ENCODE assay signal across 8 cellular contexts in genomic region chr1:2296211-2296610, GRCh38.
DNase-seq lines count a peak whose midpoint lies in the region; ATAC-seq, FAIRE-seq and TF ChIP-seq lines count a peak whose summit lies in the region.
"Not testable (repeated sequence)": the region's sequence is repeated elsewhere in the genome, so short reads cannot be mapped to it uniquely, and the experiment has no call there.

No MANE protein-coding gene starts in this region.

- ATAC-seq in activated CD4-positive, alpha-beta T cell treated with anti-CD3 and anti-CD28 coated beads for 36 hours; K562; stimulated activated effector memory CD8-positive, alpha-beta T cell treated with anti-CD3 and anti-CD28 coated beads, Interleukin-12 subunit alpha, Interleukin-12 subunit beta, amount 100 ng/mL, for 72 hours: not testable (repeated sequence)

- in situ Hi-C loops in K562 (cut with MboI) = loop anchor here (5.0 kb wide), 1 partner anchor 49 kb away; no protein-coding TSS in a partner anchor

- H3K9me3 ChIP-seq in BLaER1 treated with 17β-estradiol and CSF1 and Interleukin-3, amounts not matched to agents 10 nM and 100 nM (replicated peaks in 1 of 11); HEK293 (ENCODE audit: control insufficient read depth, insufficient read depth, low read depth, low read length); K562 (replicated peaks; ENCODE audit: control insufficient read depth, insufficient read depth, low read depth, low read length): not testable (repeated sequence)

- not testable (repeated sequence) for H3K4me3 ChIP-seq in BLaER1 treated with 17β-estradiol and CSF1 and Interleukin-3, amounts not matched to agents 10 nM and 100 nM; HEK293 (ENCODE audit: low read depth, low read length); K562

- H3K27ac ChIP-seq in BLaER1 treated with 17β-estradiol and CSF1 and Interleukin-3, amounts not matched to agents 10 nM and 100 nM; HEK293 (ENCODE audit: extremely low read depth, low read depth, low read length); K562 (ENCODE audit: extremely low read depth, low read depth, low read length): not testable (repeated sequence)

- peak; percentile 73 for DNase-seq in activated CD4-positive, alpha-beta T cell treated with anti-CD3 and anti-CD28 coated beads for 36 hours
- not testable (repeated sequence) for DNase-seq in activated T-helper 1 cell treated with anti-CD3 and anti-CD28 coated beads, Interleukin-12 subunit alpha, Interleukin-12 subunit beta, Interleukin-2, Interleukin-4 antibody, amounts not matched to agents 30 ng/mL and 10 ng/mL and 1 ng/mL, durations not matched to agents 14 hours and 24 hours and 36 hours (ENCODE audit: low spot score); K562 (ENCODE audit: extremely low read depth in 1 of 4, low spot score in 3 of 4); stimulated activated effector memory CD8-positive, alpha-beta T cell treated with anti-CD3 and anti-CD28 coated beads, Interleukin-12 subunit alpha, Interleukin-12 subunit beta, amount 100 ng/mL, for 72 hours (ENCODE audit: low spot score in 2 of 2)
- peak; percentile 24 for DNase-seq in fibroblast of gingiva (ENCODE audit: low read depth)

- CTCF ChIA-PET in HEK293 (lab: Yijun Ruan, JAX) = interaction anchor here (0.9 kb wide), 1 partner anchor 16 kb away, joined by 5 read pairs; no protein-coding TSS in a partner anchor
- CTCF ChIA-PET in activated CD4-positive, alpha-beta T cell treated with anti-CD3 and anti-CD28 coated beads for 36 hours (lab: Charles Lee); K562 (lab: Yijun Ruan, JAX; ENCODE audit: low intra/inter-chr PET ratio): not testable (repeated sequence)

- not testable (repeated sequence) for TF ChIP-seq POLR2A in K562 (conservative IDR thresholded peaks at IDR 0.05)

- peaks cover 98% of the 10 kb centered on the region for H3K79me2 ChIP-seq in K562 (ENCODE audit: control insufficient read depth, insufficient read depth, low read length)

- BruUV-seq in K562 (replicated peaks; lab: Mats Ljungman, UMichigan) = not testable (repeated sequence)

- peak overlapping the region; percentile 13 for H3K4me3 Mint-ChIP-seq in activated CD4-positive, alpha-beta T cell treated with anti-CD3 and anti-CD28 coated beads for 36 hours
- not testable (repeated sequence) for H3K4me3 Mint-ChIP-seq in activated T-helper 1 cell treated with anti-CD3 and anti-CD28 coated beads, Interleukin-12 subunit alpha, Interleukin-12 subunit beta, Interleukin-2, Interleukin-4 antibody, amounts not matched to agents 30 ng/mL and 10 ng/mL and 1 ng/mL, durations not matched to agents 14 hours and 24 hours and 36 hours; nephron; stimulated activated effector memory CD8-positive, alpha-beta T cell treated with anti-CD3 and anti-CD28 coated beads, Interleukin-12 subunit alpha, Interleukin-12 subunit beta, amount 100 ng/mL, for 72 hours

- FAIRE-seq in K562 (lab: Jason Lieb, UNC) = peak; percentile 75

- peaks cover 0 to 44% (median 26%) of the 10 kb centered on the region in 11 experiments; a peak in 14 of 22 replicates for H3K27me3 ChIP-seq in BLaER1 treated with 17β-estradiol and CSF1 and Interleukin-3, amounts not matched to agents 10 nM and 100 nM
- H3K27me3 ChIP-seq in K562 (ENCODE audit: control insufficient read depth in 2 of 2, insufficient read depth in 2 of 2, low read length in 2 of 2) = not testable (repeated sequence)

- peaks cover 92% of the 10 kb centered on the region for H3K4me1 Mint-ChIP-seq in activated CD4-positive, alpha-beta T cell treated with anti-CD3 and anti-CD28 coated beads for 36 hours
- H3K4me1 Mint-ChIP-seq in activated T-helper 1 cell treated with anti-CD3 and anti-CD28 coated beads, Interleukin-12 subunit alpha, Interleukin-12 subunit beta, Interleukin-2, Interleukin-4 antibody, amounts not matched to agents 30 ng/mL and 10 ng/mL and 1 ng/mL, durations not matched to agents 14 hours and 24 hours and 36 hours (ENCODE audit: low read depth) = peaks cover 53% of the 10 kb centered on the region
- peaks cover 32% of the 10 kb centered on the region for H3K4me1 Mint-ChIP-seq in nephron
- peaks cover 75% of the 10 kb centered on the region for H3K4me1 Mint-ChIP-seq in stimulated activated effector memory CD8-positive, alpha-beta T cell treated with anti-CD3 and anti-CD28 coated beads, Interleukin-12 subunit alpha, Interleukin-12 subunit beta, amount 100 ng/mL, for 72 hours

- H3K36me3 ChIP-seq in BLaER1 treated with 17β-estradiol and CSF1 and Interleukin-3, amounts not matched to agents 10 nM and 100 nM = peaks cover 0 to 52% (median 8%) of the 10 kb centered on the region in 11 experiments; a peak in 10 of 22 replicates
- H3K36me3 ChIP-seq in HEK293 (ENCODE audit: control insufficient read depth in 2 of 2, insufficient read depth in 1 of 2, low read length in 2 of 2) = peaks cover 0 to 35% of the 10 kb centered on the region in 2 experiments; a peak in 1 of 3 replicates
- H3K36me3 ChIP-seq in K562 (ENCODE audit: control insufficient read depth, insufficient read depth, low read length) = not testable (repeated sequence)

- not testable (repeated sequence) for H3K36me3 Mint-ChIP-seq in activated CD4-positive, alpha-beta T cell treated with anti-CD3 and anti-CD28 coated beads for 36 hours (ENCODE audit: low read depth); activated T-helper 1 cell treated with anti-CD3 and anti-CD28 coated beads, Interleukin-12 subunit alpha, Interleukin-12 subunit beta, Interleukin-2, Interleukin-4 antibody, amounts not matched to agents 30 ng/mL and 10 ng/mL and 1 ng/mL, durations not matched to agents 14 hours and 24 hours and 36 hours (ENCODE audit: low read depth); nephron (ENCODE audit: low read depth)
- peaks cover 34% of the 10 kb centered on the region for H3K36me3 Mint-ChIP-seq in stimulated activated effector memory CD8-positive, alpha-beta T cell treated with anti-CD3 and anti-CD28 coated beads, Interleukin-12 subunit alpha, Interleukin-12 subunit beta, amount 100 ng/mL, for 72 hours

- not testable (repeated sequence) for TF ChIP-seq EP300 in K562 (IDR thresholded peaks at IDR 0.05; ENCODE audit: low read length)

- 77% methylated on average over 9 of the region's 9 CpGs for WGBS in K562 (ENCODE audit: insufficient coverage, low coverage, missing lambda C conversion rate)

- peak overlapping the region; percentile 92 for H3K27ac Mint-ChIP-seq in activated CD4-positive, alpha-beta T cell treated with anti-CD3 and anti-CD28 coated beads for 36 hours
- H3K27ac Mint-ChIP-seq in activated T-helper 1 cell treated with anti-CD3 and anti-CD28 coated beads, Interleukin-12 subunit alpha, Interleukin-12 subunit beta, Interleukin-2, Interleukin-4 antibody, amounts not matched to agents 30 ng/mL and 10 ng/mL and 1 ng/mL, durations not matched to agents 14 hours and 24 hours and 36 hours = peak overlapping the region; percentile 77
- peak overlapping the region; percentile 58 to 60 (median 60) for H3K27ac Mint-ChIP-seq in nephron
- peak overlapping the region; percentile 63 for H3K27ac Mint-ChIP-seq in stimulated activated effector memory CD8-positive, alpha-beta T cell treated with anti-CD3 and anti-CD28 coated beads, Interleukin-12 subunit alpha, Interleukin-12 subunit beta, amount 100 ng/mL, for 72 hours

- peaks cover 73 to 100% (median 97%) of the 10 kb centered on the region in 10 experiments for H3K4me1 ChIP-seq in BLaER1 treated with 17β-estradiol and CSF1 and Interleukin-3, amounts not matched to agents 10 nM and 100 nM
- H3K4me1 ChIP-seq in HEK293 (ENCODE audit: control insufficient read depth, insufficient read depth, low read length) (peaks cover 12% of the 10 kb centered on the region), K562 (replicated peaks in 1 of 2; ENCODE audit: control insufficient read depth in 2 of 2, insufficient read depth in 2 of 2, low read length in 2 of 2) (peaks cover 0 to 81% of the 10 kb centered on the region in 2 experiments; a peak in 4 of 5 replicates)

- H4K20me1 ChIP-seq in BLaER1 treated with 17β-estradiol and CSF1 and Interleukin-3, amounts not matched to agents 10 nM and 100 nM = peaks cover 81 to 98% (median 91%) of the 10 kb centered on the region in 11 experiments
- H4K20me1 ChIP-seq in K562 (replicated peaks; ENCODE audit: control insufficient read depth, insufficient read depth, low read length) = peaks cover 43% of the 10 kb centered on the region

- not testable (repeated sequence) for H3K9me3 Mint-ChIP-seq in activated CD4-positive, alpha-beta T cell treated with anti-CD3 and anti-CD28 coated beads for 36 hours (ENCODE audit: low read depth); activated T-helper 1 cell treated with anti-CD3 and anti-CD28 coated beads, Interleukin-12 subunit alpha, Interleukin-12 subunit beta, Interleukin-2, Interleukin-4 antibody, amounts not matched to agents 30 ng/mL and 10 ng/mL and 1 ng/mL, durations not matched to agents 14 hours and 24 hours and 36 hours; nephron; stimulated activated effector memory CD8-positive, alpha-beta T cell treated with anti-CD3 and anti-CD28 coated beads, Interleukin-12 subunit alpha, Interleukin-12 subunit beta, amount 100 ng/mL, for 72 hours

- H2AFZ ChIP-seq in K562 (ENCODE audit: low read depth, low read length) = not testable (repeated sequence)

- intact Hi-C loops in activated CD4-positive, alpha-beta T cell treated with anti-CD3 and anti-CD28 coated beads for 36 hours (cut with DNase I, micrococcal nuclease); K562 (cut with micrococcal nuclease): not testable (repeated sequence)
- intact Hi-C loops in activated T-helper 1 cell treated with anti-CD3 and anti-CD28 coated beads, Interleukin-12 subunit alpha, Interleukin-12 subunit beta, Interleukin-2, Interleukin-4 antibody, amounts not matched to agents 30 ng/mL and 10 ng/mL and 1 ng/mL, durations not matched to agents 14 hours and 24 hours and 36 hours (cut with micrococcal nuclease) = loop anchor here (10.0 kb wide), 2 partner anchors 89 to 229 kb away; partner anchors contain the start of gene PANK4

- H3K4me2 ChIP-seq in BLaER1 treated with 17β-estradiol and CSF1 and Interleukin-3, amounts not matched to agents 10 nM and 100 nM = peak overlapping the region in 9 of 11 experiments; percentile 89 to 100 (median 98); a peak in 16 of 22 replicates
- not testable (repeated sequence) for H3K4me2 ChIP-seq in K562 (ENCODE audit: insufficient read depth, low read length)

- POLR2A ChIA-PET in HEK293 (lab: Yijun Ruan, JAX) = not testable (repeated sequence)
- POLR2A ChIA-PET in activated CD4-positive, alpha-beta T cell treated with anti-CD3 and anti-CD28 coated beads for 36 hours (lab: Charles Lee) = interaction anchor here (0.7 kb wide), 1 partner anchor 24 kb away, joined by 4 read pairs; no protein-coding TSS in a partner anchor
- POLR2A ChIA-PET in K562 (lab: Yijun Ruan, JAX) = interaction anchor here (0.7 to 2.4 kb wide), 4 partner anchors 11 to 67 kb away, joined by 3 to 6 read pairs (median 4); no protein-coding TSS in a partner anchor

- TF ChIP-seq RAD21 in K562 (CRISPR knock-in tag; conservative IDR thresholded peaks at IDR 0.05 in 1 of 2, IDR thresholded peaks at IDR 0.05 in 1 of 2) = not testable (repeated sequence)

- H3K9me1 ChIP-seq in K562 (ENCODE audit: control insufficient read depth, insufficient read depth, low read length) = not testable (repeated sequence)

- not testable (repeated sequence) for TF ChIP-seq CTCF in HEK293 (tag by site-specific recombination; IDR thresholded peaks at IDR 0.05); K562 (IDR thresholded peaks at IDR 0.05 in 2 of 3, conservative IDR thresholded peaks at IDR 0.05 in 1 of 3; ENCODE audit: insufficient read depth in 2 of 3, low read depth in 1 of 3, low read length in 3 of 3); nephron (IDR thresholded peaks at IDR 0.05; ENCODE audit: unreplicated experiment in 3 of 3)

- H3K9ac ChIP-seq in BLaER1 treated with 17β-estradiol and CSF1 and Interleukin-3, amounts not matched to agents 10 nM and 100 nM; K562 (ENCODE audit: insufficient read depth in 1 of 2, low read depth in 2 of 2, low read length in 2 of 2): not testable (repeated sequence)

- H3K27me3 Mint-ChIP-seq in activated CD4-positive, alpha-beta T cell treated with anti-CD3 and anti-CD28 coated beads for 36 hours; activated T-helper 1 cell treated with anti-CD3 and anti-CD28 coated beads, Interleukin-12 subunit alpha, Interleukin-12 subunit beta, Interleukin-2, Interleukin-4 antibody, amounts not matched to agents 30 ng/mL and 10 ng/mL and 1 ng/mL, durations not matched to agents 14 hours and 24 hours and 36 hours (ENCODE audit: insufficient read depth); nephron (ENCODE audit: low read depth): not testable (repeated sequence)
